ENCODE assay signal across 16 cellular contexts in the genomic region with DNA sequence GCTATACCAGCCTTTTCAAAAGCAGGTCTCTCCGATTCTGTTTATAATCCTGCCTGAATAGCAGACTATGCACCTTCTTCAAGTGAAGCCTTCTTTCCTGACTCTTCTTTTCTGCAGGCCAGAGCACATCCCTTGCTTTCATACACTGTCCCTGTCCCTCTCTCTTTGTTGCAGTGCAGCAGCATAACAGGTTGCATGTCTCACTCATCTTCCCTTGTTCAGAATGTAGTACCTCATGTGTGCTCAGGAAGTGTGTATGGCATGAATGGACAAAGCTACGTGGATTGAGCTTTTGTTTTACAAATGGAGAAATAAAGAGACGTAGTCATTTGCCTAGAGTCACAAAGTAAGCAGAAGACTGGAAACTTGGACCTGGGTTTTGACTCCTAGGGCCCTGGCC.
DNase-seq lines count a peak whose midpoint lies in the region; ATAC-seq, FAIRE-seq and TF ChIP-seq lines count a peak whose summit lies in the region.
"Had no signal": no experiment of that assay in that cellular context is flagged by ENCODE, and none has a peak within 500 bp of the region (broad histone marks: within the 10 kb centered on the region; RNA-seq: fewer than 3 reads in every experiment).

No MANE protein-coding gene starts in this region.

- peaks cover 76% of the 10 kb centered on the region for H3K4me1 Mint-ChIP-seq in brain
- H3K4me1 Mint-ChIP-seq: CD14-positive monocyte had no signal

- H3K4me3 ChIP-seq in HUES48 (ENCODE audit: low read depth, low read length) (no peak overlapping the region), iPS DF 6.9 (ENCODE audit: low read length) (no peak overlapping the region), pancreas (no peak overlapping the region)

- no peaks in the 10 kb centered on the region for H3K9me3 ChIP-seq in HUES48 (ENCODE audit: control insufficient read depth, insufficient read depth, low read length)
- no peaks in the 10 kb centered on the region for H3K9me3 ChIP-seq in iPS DF 6.9 (ENCODE audit: control insufficient read depth, insufficient read depth, low read length)
- no peaks in the 10 kb centered on the region for H3K9me3 ChIP-seq in pancreas

- H3K36me3 Mint-ChIP-seq in brain = peaks cover 4% of the 10 kb centered on the region
- H3K36me3 Mint-ChIP-seq: CD14-positive monocyte had no signal

- H3K27me3 Mint-ChIP-seq in brain = no peaks in the 10 kb centered on the region

- FAIRE-seq in pancreas (lab: Jason Lieb, UNC) = no peak

- DNase-seq in iPS DF 6.9 (ENCODE audit: low read depth, low spot score) = no peak
- DNase-seq in pancreas = no peak
- no peak for DNase-seq in left ventricle myocardium superior
- no peak for DNase-seq in hepatic stellate cell (ENCODE audit: low spot score)
- DNase-seq in DMS79 treated with DMSO at 0.1 percent for 48 hours (lab: John Stamatoyannopoulos, UW) = no peak
- DNase-seq: DMS 273 treated with DMSO at 0.1 percent for 48 hours, EL, HCEC 1CT, KBM-7, NCI-H2029 treated with DMSO at 0.1 percent for 48 hours, NCI-H524 treated with DMSO at 0.1 percent for 48 hours had no signal

- H3K36me3 ChIP-seq in HUES48 (ENCODE audit: control insufficient read depth, insufficient read depth, low read length) (0 out of 2 replicates have a peak, but pooled peaks cover 8% of the 10 kb centered on the region), iPS DF 6.9 (ENCODE audit: control insufficient read depth, insufficient read depth, low read length) (no peaks in the 10 kb centered on the region), pancreas (no peaks in the 10 kb centered on the region)

- no CpG with 5 or more reads among the region's 3 CpGs for WGBS in iPS DF 6.9 (ENCODE audit: insufficient coverage, insufficient read length)
- WGBS in pancreas, 2 donors = 19 to 39% methylated on average over 3 of the region's 3 CpGs

- H3K27ac Mint-ChIP-seq in brain = peak overlapping the region; percentile 19 to 79 (median 69)
- H3K27ac Mint-ChIP-seq: CD14-positive monocyte had no signal

- ATAC-seq in pancreas (peak; percentile 39 to 79 (median 44)), left ventricle myocardium superior (no peak), HG02798 (IDR thresholded peaks at IDR 0.05; ENCODE audit: poor library complexity, unreplicated experiment) (no peak)
- ATAC-seq: Panc1 had no signal

- intact Hi-C loops in pancreas (cut with DNase I) (no loop called here), left ventricle myocardium superior (cut with micrococcal nuclease) (no loop called here)

- no peaks in the 10 kb centered on the region for H3K9me3 Mint-ChIP-seq in brain

- peak overlapping the region; percentile 6; the same call in 1 of the 2 replicates for H3K9ac ChIP-seq in HUES48 (ENCODE audit: low read depth, low read length)

- H3K4me1 ChIP-seq in HUES48 (ENCODE audit: control insufficient read depth, insufficient read depth, low read length) (peaks cover 74% of the 10 kb centered on the region), iPS DF 6.9 (ENCODE audit: control insufficient read depth, insufficient read depth, low read length) (peaks cover 17% of the 10 kb centered on the region; the same call in 1 of the 2 replicates), pancreas (peaks cover 0 to 13% (median 5%) of the 10 kb centered on the region in 3 donors)

- no peaks in the 10 kb centered on the region for H3K27me3 ChIP-seq in HUES48 (ENCODE audit: control insufficient read depth, insufficient read depth, low read length)
- no peaks in the 10 kb centered on the region for H3K27me3 ChIP-seq in iPS DF 6.9 (ENCODE audit: control insufficient read depth, insufficient read depth, low read length)
- no peaks in the 10 kb centered on the region for H3K27me3 ChIP-seq in pancreas

- H3K4me3 Mint-ChIP-seq in brain = peak overlapping the region in 3 of 5 experiments; percentile 3 to 65 (median 59)
- H3K4me3 Mint-ChIP-seq: CD14-positive monocyte had no signal

- H3K27ac ChIP-seq in HUES48 (ENCODE audit: low read depth, low read length) = peak overlapping the region; percentile 76
- H3K27ac ChIP-seq in iPS DF 6.9 (ENCODE audit: low read length) = peak overlapping the region; percentile 71
- H3K27ac ChIP-seq in pancreas = no peak overlapping the region

- TF ChIP-seq CTCF in brain (conservative IDR thresholded peaks at IDR 0.05) (no peak), pancreas (IDR thresholded peaks at IDR 0.05) (no peak)

Comparison
In these comparisons a context has a peak if more than half of its experiments do, and no peak if none do; other contexts are left out.
1. H3K27ac ChIP-seq: peak in HUES48 (single experiment) and iPS DF 6.9 (single experiment); none in pancreas (0 of 4).
2. ATAC-seq: peak in pancreas (4 of 4); none in left ventricle myocardium superior (single experiment) and HG02798 (single experiment).